Comparison of ENCODE assay signal across 10 cellular contexts in the genomic region with DNA sequence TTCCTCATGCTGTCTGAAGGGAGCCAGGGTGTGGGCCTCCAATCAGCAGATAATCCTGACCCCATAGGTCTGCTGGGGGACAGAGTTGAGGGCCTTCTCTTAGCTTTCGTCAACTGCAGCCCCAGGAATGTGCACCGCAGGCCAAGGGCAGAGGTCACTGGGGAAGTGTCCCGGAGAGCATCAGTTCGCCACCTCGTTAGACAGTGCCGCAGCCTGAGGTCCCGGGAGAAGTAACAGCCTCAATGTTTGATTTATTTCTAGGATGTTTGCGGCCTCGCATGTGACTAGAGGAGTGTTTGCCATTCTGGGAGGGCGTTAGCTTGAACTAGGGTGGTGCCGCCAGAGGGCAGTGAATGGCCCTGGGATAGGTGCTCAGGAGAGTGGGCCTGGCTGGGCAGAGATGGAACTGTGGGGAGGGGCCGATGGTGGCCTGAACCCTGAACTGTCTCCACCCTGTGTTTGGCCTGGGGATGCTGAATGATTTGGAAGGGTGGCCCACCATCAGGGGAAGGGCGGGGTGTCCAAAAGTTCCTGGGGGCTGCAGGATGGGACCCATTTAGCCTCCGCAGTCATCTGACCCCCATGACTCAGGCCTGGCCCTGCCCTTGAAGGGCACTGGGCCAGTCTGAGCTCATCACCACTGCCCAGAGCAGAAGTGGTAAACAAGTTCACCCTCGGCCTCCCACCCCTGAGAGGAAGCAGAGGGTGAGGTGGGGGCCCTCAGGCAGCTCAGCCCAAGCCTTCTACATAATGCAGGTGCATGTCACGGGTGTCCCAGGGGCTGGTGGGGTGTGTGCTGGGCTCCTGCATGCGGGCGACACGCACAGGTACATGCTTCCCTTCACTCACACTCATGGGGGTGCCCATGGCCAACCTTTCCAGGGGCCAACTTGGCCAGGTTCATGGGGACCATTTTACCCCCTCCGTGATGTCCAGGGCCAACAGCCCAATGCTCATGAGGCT. TPM values are rescaled to one million over a fixed set of nuclear protein-coding genes. Genes with fewer than 3 reads are reported as not detected.
DNase-seq lines count a peak whose midpoint lies in the region; ATAC-seq, FAIRE-seq and TF ChIP-seq lines count a peak whose summit lies in the region.
"Had no signal": no experiment of that assay in that cellular context is flagged by ENCODE, and none has a peak within 500 bp of the region (broad histone marks: within the 10 kb centered on the region; RNA-seq: fewer than 3 reads in every experiment).

No MANE protein-coding gene starts in this region.

- H3K4me3 ChIP-seq in HEK293 (ENCODE audit: low read depth, low read length) (no peak overlapping the region), GM12878 (no peak overlapping the region), right lobe of liver (no peak overlapping the region)

- H3K9me3 ChIP-seq in HEK293 (ENCODE audit: control insufficient read depth, insufficient read depth, low read depth, low read length): no peaks in the 10 kb centered on the region
- H3K9me3 ChIP-seq in GM12878 (replicated peaks; ENCODE audit: control insufficient read depth, insufficient read depth, low read length): no peaks in the 10 kb centered on the region
- no peaks in the 10 kb centered on the region for H3K9me3 ChIP-seq in right lobe of liver

- no peak overlapping the region for H3K27ac ChIP-seq in 22Rv1
- no peak overlapping the region for H3K27ac ChIP-seq in HEK293 (ENCODE audit: extremely low read depth, low read depth, low read length)
- H3K27ac ChIP-seq in GM12878 (ENCODE audit: control insufficient read depth, insufficient read depth): no peak overlapping the region
- H3K27ac ChIP-seq in right lobe of liver: no peak overlapping the region

- H3K4me2 ChIP-seq in GM12878 (ENCODE audit: control insufficient read depth, insufficient read depth): no peak overlapping the region

- no peaks in the 10 kb centered on the region for H3K36me3 ChIP-seq in HEK293 (ENCODE audit: control insufficient read depth in 2 of 2, insufficient read depth in 1 of 2, low read length in 2 of 2)
- H3K36me3 ChIP-seq in GM12878 (ENCODE audit: control insufficient read depth in 2 of 2, insufficient read depth in 2 of 2, low read length in 1 of 2): no peaks in the 10 kb centered on the region
- H3K36me3 ChIP-seq in right lobe of liver: no peaks in the 10 kb centered on the region

- H3K79me2 ChIP-seq in GM12878 (ENCODE audit: control insufficient read depth, insufficient read depth, low read length): no peaks in the 10 kb centered on the region

- H3K9ac ChIP-seq in GM12878 (ENCODE audit: control insufficient read depth, insufficient read depth, low read length): no peak overlapping the region

- TF ChIP-seq RAD21 in GM12878 (IDR thresholded peaks at IDR 0.05; ENCODE audit: insufficient read depth, low read depth, low read length): no peak

- FAIRE-seq in GM12878 (lab: Jason Lieb, UNC): no peak

- CTCF ChIA-PET in HEK293 (lab: Yijun Ruan, JAX): interaction anchor here (0.5 to 17.9 kb wide), 17 partner anchors 9 to 303 kb away, joined by 3 to 526 read pairs (median 4); a partner anchor contains a TSS
- CTCF ChIA-PET in GM12878 (lab: Yijun Ruan, JAX): interaction anchor here (0.6 to 8.4 kb wide), 7 partner anchors 12 to 289 kb away, joined by 3 to 103 read pairs (median 4); a partner anchor contains a TSS

- H3K4me1 ChIP-seq in HEK293 (ENCODE audit: control insufficient read depth, insufficient read depth, low read length): no peaks in the 10 kb centered on the region
- no peaks in the 10 kb centered on the region for H3K4me1 ChIP-seq in GM12878 (ENCODE audit: control insufficient read depth, insufficient read depth, low read length)
- H3K4me1 ChIP-seq in right lobe of liver: no peaks in the 10 kb centered on the region

- TF ChIP-seq CTCF in 22Rv1 (IDR thresholded peaks at IDR 0.05) (peak; percentile 18; the same call in 1 of the 2 replicates), HEK293 (tag by site-specific recombination; IDR thresholded peaks at IDR 0.05) (no peak), GM12878 (IDR thresholded peaks at IDR 0.05 in 2 of 3, conservative IDR thresholded peaks at IDR 0.05 in 1 of 3; ENCODE audit: control insufficient read depth in 2 of 3, extremely low read depth in 1 of 3, insufficient read depth in 1 of 3, low read depth in 3 of 3, low read length in 3 of 3) (no peak), right lobe of liver (IDR thresholded peaks at IDR 0.05) (peak in 1 of 4 donors; percentile 15)

- intact Hi-C loops in GM12878 (cut with micrococcal nuclease; ENCODE audit: unreplicated experiment): loop anchor here (5.0 kb wide), 1 partner anchor 227 kb away; no protein-coding TSS in a partner anchor
- intact Hi-C loops in right lobe of liver (cut with DNase I): loop anchor here (5.0 kb wide), 1 partner anchor 137 kb away; a partner anchor contains a TSS

- SMC1A ChIA-PET in GM12878 (lab: Charles Lee; ENCODE audit: uncharacterized antibody, unreplicated experiment): interaction anchor here (3.0 kb wide), 1 partner anchor 137 kb away, joined by 20 read pairs; no protein-coding TSS in a partner anchor

- no peaks in the 10 kb centered on the region for H3K27me3 ChIP-seq in GM12878 (replicated peaks in 1 of 2; ENCODE audit: control insufficient read depth in 2 of 2, insufficient read depth in 2 of 2, low read length in 1 of 2)
- no peaks in the 10 kb centered on the region for H3K27me3 ChIP-seq in right lobe of liver

- BruUV-seq in GM12878 (replicated peaks; lab: Mats Ljungman, UMichigan): no TSS peak

- no peak for TF ChIP-seq EP300 in GM12878 (IDR thresholded peaks at IDR 0.05; ENCODE audit: borderline replicate concordance in 1 of 2, control insufficient read depth in 1 of 2, low read depth in 2 of 2, low read length in 2 of 2)

- no peak for TF ChIP-seq POLR2A in GM12878 (IDR thresholded peaks at IDR 0.05; ENCODE audit: low read depth, low read length)
- TF ChIP-seq POLR2A in right lobe of liver (IDR thresholded peaks at IDR 0.05): no peak

- in situ Hi-C loops in GM12878 (cut with MboI): loop anchor here (5.0 kb wide), 1 partner anchor 142 kb away; no protein-coding TSS in a partner anchor

- 47% methylated on average over 18 of the region's 20 CpGs for WGBS in GM12878 (ENCODE audit: insufficient coverage, insufficient replicate concordance, low lambda C conversion rate, missing lambda C conversion rate)
- WGBS in right lobe of liver (ENCODE audit: insufficient coverage, low coverage, low lambda C conversion rate, missing lambda C conversion rate): 40% methylated on average over 1 of the region's 20 CpGs

- RAD21 ChIA-PET in GM12878 (lab: Charles Lee; ENCODE audit: unreplicated experiment): interaction anchor here (0.6 to 1.5 kb wide), 2 partner anchors 137 to 138 kb away, joined by 4 to 6 read pairs; no protein-coding TSS in a partner anchor

- DNase-seq in GM12878 (ENCODE audit: low read depth, low spot score): no peak
- DNase-seq in right lobe of liver: no peak
- no peak for DNase-seq in stimulated activated CD4-positive, alpha-beta T cell treated with anti-CD3 and anti-CD28 coated beads, Interleukin-2, amount 100 ng/mL, for 24 hours
- no peak for DNase-seq in NCI-H1105 treated with DMSO at 0.1 percent for 48 hours (lab: John Stamatoyannopoulos, UW)
- DNase-seq in NCI-H1694 treated with DMSO at 0.1 percent for 48 hours (lab: John Stamatoyannopoulos, UW): no peak

- POLR2A ChIA-PET in HEK293 (lab: Yijun Ruan, JAX): interaction anchor here (0.6 to 0.9 kb wide), 2 partner anchors 135 to 137 kb away, joined by 3 read pairs; a partner anchor contains a TSS
- POLR2A ChIA-PET in GM12878 (lab: Charles Lee): no interaction called here

- H2AFZ ChIP-seq in GM12878 (ENCODE audit: control insufficient read depth, low read depth, low read length): no peak overlapping the region

- ATAC-seq in GM12878 (peak; percentile 24; the same call in 2 of the 3 replicates), right lobe of liver (peak; percentile 16 to 59 (median 27)), HG03439 (IDR thresholded peaks at IDR 0.05; ENCODE audit: unreplicated experiment) (no peak)

- no peaks in the 10 kb centered on the region for H4K20me1 ChIP-seq in GM12878 (ENCODE audit: control insufficient read depth, insufficient read depth)

TF ChIP-seq in HEK293, 187 proteins besides CTCF, POLR2A, EP300 and RAD21 (continues in another document):
- TF ChIP-seq ZNF701 (tag by site-specific recombination; IDR thresholded peaks at IDR 0.05): no peak
- TF ChIP-seq ZNF629 (tag by site-specific recombination; IDR thresholded peaks at IDR 0.05): no peak
- TF ChIP-seq ZNF354C (tag by site-specific recombination; IDR thresholded peaks at IDR 0.05; ENCODE audit: borderline replicate concordance, low read depth): no peak
- no peak for TF ChIP-seq ZNF626 (tag by site-specific recombination; IDR thresholded peaks at IDR 0.05)
- no peak for TF ChIP-seq ZNF555 (tag by site-specific recombination; conservative IDR thresholded peaks at IDR 0.05)

TF ChIP-seq in GM12878, 131 proteins besides CTCF, POLR2A, EP300 and RAD21 (continues in another document):
- TF ChIP-seq ESRRA (IDR thresholded peaks at IDR 0.05; ENCODE audit: low read length): no peak
- TF ChIP-seq PML (IDR thresholded peaks at IDR 0.05; ENCODE audit: low read length): no peak
- TF ChIP-seq NR2C2 (IDR thresholded peaks at IDR 0.05; ENCODE audit: borderline replicate concordance, control insufficient read depth, insufficient read length, low read depth): no peak

RNA-seq across cellular contexts. Expression of a gene that starts 12.4 kb away (rescaled TPM):
- total RNA-seq in GM12878 (2013; cell fraction: nucleolus; rRNA removed): not detected in 2 replicates
- total RNA-seq in GM12878 (2014; rRNA removed) (not detected in 2 replicates), GM12878 (2014; rRNA removed; fragmentation: Illumina TruSeq; extraction: Trizol) (not detected in 2 replicates), GM12878 (2021) (not detected in 2 replicates), right lobe of liver (not detected)
- not detected for polyA plus RNA-seq in GM12878 (2011; ENCODE audit: low read depth)
- polyA plus RNA-seq in GM12878 (2011; rRNA removed) (not detected in 2 replicates), GM12878 (2014; fragmentation: Illumina TruSeq; extraction: Trizol) (not detected in 2 replicates), GM12878 (2014; fragmentation: Nextera tagmentation; extraction: Ambion mirVana) (not detected), GM12878 (2014; rRNA removed) (not detected in 2 replicates), GM12878 (2016; fragmentation: Nextera tagmentation; extraction: Ambion mirVana) (not detected)
- polyA plus RNA-seq in GM12878 (2011; cell fraction: cytosol; rRNA removed): not detected in 2 replicates
- not detected in 2 replicates for polyA plus RNA-seq in GM12878 (2011; cell fraction: nucleus; rRNA removed)
- polyA plus RNA-seq in GM12878 (2012): not detected in 2 replicates
- polyA minus RNA-seq in GM12878 (2011; rRNA and poly(A)+ RNA removed): not detected in 2 replicates
- polyA minus RNA-seq in GM12878 (2011; cell fraction: cytosol; rRNA and poly(A)+ RNA removed): not detected in 2 replicates
- not detected in 2 replicates for polyA minus RNA-seq in GM12878 (2011; cell fraction: nucleus; rRNA and poly(A)+ RNA removed)
- total RNA-seq: neural crest cell had no signal
- polyA plus RNA-seq: keratinocyte had no signal
